ENCODE assay signal across 22 cellular contexts in the genomic region with DNA sequence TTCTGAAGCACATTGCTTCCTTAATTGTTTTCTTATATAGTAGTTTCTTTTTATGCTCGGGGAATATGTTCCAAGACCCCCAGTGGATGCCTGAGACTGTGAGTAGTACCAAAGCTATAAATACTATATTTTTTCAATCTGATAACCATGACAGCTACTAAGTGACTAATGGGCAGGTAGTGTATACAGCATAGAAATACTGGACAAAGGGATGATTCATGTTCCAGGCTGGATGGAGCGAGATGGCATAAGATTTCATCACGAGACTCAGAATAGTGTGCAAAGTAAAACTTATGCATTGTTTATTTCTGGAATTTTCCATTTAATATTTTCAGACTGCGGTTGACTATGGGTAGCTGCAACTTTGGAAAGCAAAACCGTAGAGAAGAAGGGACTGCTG. TPM values are rescaled to one million over a fixed set of nuclear protein-coding genes. Genes with fewer than 3 reads are reported as not detected.
"Had no signal": no experiment of that assay in that cellular context is flagged by ENCODE, and none has a peak within 500 bp of the region (broad histone marks: within the 10 kb centered on the region; RNA-seq: fewer than 3 reads in every experiment).

No MANE protein-coding gene starts in this region.

- H3K27ac ChIP-seq: cardiac muscle cell, neutrophil, ovary, prostate gland, testis, uterus had no signal

- DNase-seq: activated CD4-positive, alpha-beta T cell treated with anti-CD3 and anti-CD28 coated beads for 36 hours; activated CD4-positive, alpha-beta T cell treated with anti-CD3 and anti-CD28 coated beads, Interleukin-2, amount 50 U/mL, for 4 hours; activated CD8-positive, alpha-beta memory T cell treated with anti-CD3 and anti-CD28 coated beads for 24 hours; activated CD8-positive, alpha-beta memory T cell treated with anti-CD3 and anti-CD28 coated beads, Interleukin-2, amount 50 U/mL, for 4 hours; activated naive CD4-positive, alpha-beta T cell; activated naive CD8-positive, alpha-beta T cell treated with anti-CD3 and anti-CD28 coated beads for 36 hours; activated T-cell treated with anti-CD3 and anti-CD28 coated beads, Interleukin-2, amount 50 U/mL, for 24 hours; erythroblast; glutamatergic neuron; hippocampal formation; ovary; stimulated activated CD4-positive, alpha-beta T cell treated with anti-CD3 and anti-CD28 coated beads, Interleukin-2, amount 100 ng/mL, for 48 hours; stimulated activated naive CD4-positive, alpha-beta T cell; T-helper 9 cell; testis; uterus had no signal

- H3K36me3 ChIP-seq: cardiac muscle cell, neutrophil, ovary, prostate gland, uterus had no signal

- H3K9me3 ChIP-seq: neutrophil, ovary, prostate gland, testis, uterus had no signal

- ATAC-seq: activated CD4-positive, alpha-beta T cell treated with anti-CD3 and anti-CD28 coated beads for 36 hours; natural killer cell treated with Interleukin-12 subunit alpha and Interleukin-12 subunit beta and Interleukin-15 and Interleukin-18, amount 100 ng/mL, for 72 hours; WTC11 had no signal

- H3K27me3 ChIP-seq: cardiac muscle cell, neutrophil, ovary, testis, uterus had no signal

- H3K4me1 ChIP-seq: prostate gland, testis, uterus had no signal

- H3K4me3 ChIP-seq: cardiac muscle cell, ovary, prostate gland, testis, uterus had no signal

RNA-seq across cellular contexts. Expression of gene OLFM4, which starts 47.9 kb away (rescaled TPM):
- total RNA-seq: activated CD4-positive, alpha-beta T cell treated with anti-CD3 and anti-CD28 coated beads for 36 hours; activated naive CD8-positive, alpha-beta T cell treated with anti-CD3 and anti-CD28 coated beads for 36 hours; activated T-helper 2 cell treated with anti-CD3 and anti-CD28 coated beads, Interferon-gamma antibody, Interleukin-2, Interleukin-4, amounts not matched to agents 10 μg/mL and 5 μg/mL and 100 μg/mL, durations not matched to agents 14 hours and 24 hours and 36 hours; cardiac muscle cell; natural killer cell treated with Interleukin-12 subunit alpha and Interleukin-12 subunit beta and Interleukin-15 and Interleukin-18, amount 100 ng/mL, for 72 hours had no signal
- polyA plus RNA-seq: cardiac muscle cell had no signal
